ENCODE assay signal across 16 cellular contexts in genomic region chr2:105782646-105783045, GRCh38. TPM values are rescaled to one million over a fixed set of nuclear protein-coding genes. Genes with fewer than 3 reads are reported as not detected.
DNase-seq lines count a peak whose midpoint lies in the region; ATAC-seq and TF ChIP-seq lines count a peak whose summit lies in the region.
"Had no signal": no experiment of that assay in that cellular context is flagged by ENCODE, and none has a peak within 500 bp of the region (broad histone marks: within the 10 kb centered on the region; RNA-seq: fewer than 3 reads in every experiment).

No MANE protein-coding gene starts in this region.

- H3K4me3 ChIP-seq in ovary, result no peak overlapping the region
- H3K4me3 ChIP-seq: gastrocnemius medialis, testis had no signal

- H3K4me1 Mint-ChIP-seq in activated naive CD4-positive, alpha-beta T cell treated with anti-CD3 and anti-CD28 coated beads, Interleukin-2, amount 50 U/mL, for 24 hours, result peaks cover 96% of the 10 kb centered on the region
- peaks cover 91% of the 10 kb centered on the region for H3K4me1 Mint-ChIP-seq in activated naive CD8-positive, alpha-beta T cell treated with anti-CD3 and anti-CD28 coated beads for 36 hours
- H3K4me1 Mint-ChIP-seq in stimulated activated naive CD8-positive, alpha-beta T cell treated with anti-CD3 and anti-CD28 coated beads, Interleukin-15, amount 100 ng/mL, for 72 hours, result peaks cover 100% of the 10 kb centered on the region

- peaks cover 4% of the 10 kb centered on the region for H3K36me3 Mint-ChIP-seq in activated naive CD4-positive, alpha-beta T cell treated with anti-CD3 and anti-CD28 coated beads, Interleukin-2, amount 50 U/mL, for 24 hours
- peaks cover 38% of the 10 kb centered on the region for H3K36me3 Mint-ChIP-seq in activated naive CD8-positive, alpha-beta T cell treated with anti-CD3 and anti-CD28 coated beads for 36 hours

- TF ChIP-seq CTCF in ovary (IDR thresholded peaks at IDR 0.05), result no peak

- no peaks in the 10 kb centered on the region for H3K27me3 ChIP-seq in ovary
- H3K27me3 ChIP-seq: gastrocnemius medialis, testis had no signal

- H3K9me3 ChIP-seq in ovary, result no peaks in the 10 kb centered on the region
- H3K9me3 ChIP-seq: gastrocnemius medialis, testis had no signal

- no peak for ATAC-seq in stimulated activated naive CD8-positive, alpha-beta T cell treated with anti-CD3 and anti-CD28 coated beads, Interleukin-15, amount 100 ng/mL, for 72 hours
- ATAC-seq in GM21390 (IDR thresholded peaks at IDR 0.05; ENCODE audit: unreplicated experiment), result no peak
- ATAC-seq: gastrocnemius medialis had no signal

- no peak for DNase-seq in activated naive CD4-positive, alpha-beta T cell (lab: John Stamatoyannopoulos, UW)
- DNase-seq in NCI-H510A (lab: John Stamatoyannopoulos, UW), result peak; percentile 71
- no peak for DNase-seq in activated naive CD8-positive, alpha-beta T cell treated with anti-CD3 and anti-CD28 coated beads for 36 hours
- DNase-seq in stimulated activated naive CD8-positive, alpha-beta T cell treated with anti-CD3 and anti-CD28 coated beads, Interleukin-15, amount 100 ng/mL, for 72 hours, result no peak
- no peak for DNase-seq in HuH-7.5 (ENCODE audit: low spot score)
- no peak for DNase-seq in ovary
- DNase-seq: DMS153, gastrocnemius medialis, KG1, NCI-H1105 treated with DMSO at 0.1 percent for 48 hours, NCI-H2227 treated with DMSO at 0.1 percent for 48 hours, nephron progenitor cell, SHP77 treated with DMSO at 0.1 percent for 48 hours, testis had no signal

- no peaks in the 10 kb centered on the region for H3K27me3 Mint-ChIP-seq in activated naive CD4-positive, alpha-beta T cell treated with anti-CD3 and anti-CD28 coated beads, Interleukin-2, amount 50 U/mL, for 24 hours
- H3K27me3 Mint-ChIP-seq in activated naive CD8-positive, alpha-beta T cell treated with anti-CD3 and anti-CD28 coated beads for 36 hours, result no peaks in the 10 kb centered on the region
- no peaks in the 10 kb centered on the region for H3K27me3 Mint-ChIP-seq in stimulated activated naive CD8-positive, alpha-beta T cell treated with anti-CD3 and anti-CD28 coated beads, Interleukin-15, amount 100 ng/mL, for 72 hours

- H3K9me3 Mint-ChIP-seq in activated naive CD4-positive, alpha-beta T cell treated with anti-CD3 and anti-CD28 coated beads, Interleukin-2, amount 50 U/mL, for 24 hours, result no peaks in the 10 kb centered on the region
- no peaks in the 10 kb centered on the region for H3K9me3 Mint-ChIP-seq in activated naive CD8-positive, alpha-beta T cell treated with anti-CD3 and anti-CD28 coated beads for 36 hours
- no peaks in the 10 kb centered on the region for H3K9me3 Mint-ChIP-seq in stimulated activated naive CD8-positive, alpha-beta T cell treated with anti-CD3 and anti-CD28 coated beads, Interleukin-15, amount 100 ng/mL, for 72 hours
- H3K9me3 Mint-ChIP-seq: nephron progenitor cell had no signal

- H3K4me1 ChIP-seq in ovary (ENCODE audit: insufficient read depth), result peaks cover 14% of the 10 kb centered on the region

- peak overlapping the region; percentile 97 for H3K27ac Mint-ChIP-seq in activated naive CD4-positive, alpha-beta T cell treated with anti-CD3 and anti-CD28 coated beads, Interleukin-2, amount 50 U/mL, for 24 hours
- peak overlapping the region; percentile 84 for H3K27ac Mint-ChIP-seq in activated naive CD8-positive, alpha-beta T cell treated with anti-CD3 and anti-CD28 coated beads for 36 hours
- H3K27ac Mint-ChIP-seq in stimulated activated naive CD8-positive, alpha-beta T cell treated with anti-CD3 and anti-CD28 coated beads, Interleukin-15, amount 100 ng/mL, for 72 hours, result peak overlapping the region; percentile 51 to 92

- no peak overlapping the region for H3K27ac ChIP-seq in ovary
- H3K27ac ChIP-seq: gastrocnemius medialis, testis had no signal

- TF ChIP-seq POLR2A in ovary (IDR thresholded peaks at IDR 0.05), result no peak

- no peak for TF ChIP-seq EP300 in ovary (IDR thresholded peaks at IDR 0.05)

- intact Hi-C loops in ovary (cut with DNase I), result no loop called here

- 59 to 73% (median 68%) methylated on average over 12 of the region's 12 CpGs for whole genome bisulfite sequencing in ovary, 3 donors

- peak overlapping the region; percentile 76 for H3K4me3 Mint-ChIP-seq in activated naive CD4-positive, alpha-beta T cell treated with anti-CD3 and anti-CD28 coated beads, Interleukin-2, amount 50 U/mL, for 24 hours
- H3K4me3 Mint-ChIP-seq in activated naive CD8-positive, alpha-beta T cell treated with anti-CD3 and anti-CD28 coated beads for 36 hours, result peak overlapping the region; percentile 59
- peak overlapping the region; percentile 46 to 70 for H3K4me3 Mint-ChIP-seq in stimulated activated naive CD8-positive, alpha-beta T cell treated with anti-CD3 and anti-CD28 coated beads, Interleukin-15, amount 100 ng/mL, for 72 hours
- H3K4me3 Mint-ChIP-seq: nephron progenitor cell had no signal

- H3K36me3 ChIP-seq in ovary, result no peaks in the 10 kb centered on the region
- H3K36me3 ChIP-seq: gastrocnemius medialis had no signal

RNA-seq across cellular contexts. Expression of gene NCK2, which starts 37.9 kb away (rescaled TPM):
- total RNA-seq in activated naive CD8-positive, alpha-beta T cell treated with anti-CD3 and anti-CD28 coated beads for 36 hours, result 10 to 100 TPM; 76.1 to 78.1 TPM
- 10 to 100 TPM; 16.7 to 42.9 (median 31.2) TPM for total RNA-seq in ovary
- 10 to 100 TPM; 22.3 to 38.7 TPM for polyA plus RNA-seq in ovary
